Comparison of ENCODE assay signal across 31 cellular contexts in the genomic region with DNA sequence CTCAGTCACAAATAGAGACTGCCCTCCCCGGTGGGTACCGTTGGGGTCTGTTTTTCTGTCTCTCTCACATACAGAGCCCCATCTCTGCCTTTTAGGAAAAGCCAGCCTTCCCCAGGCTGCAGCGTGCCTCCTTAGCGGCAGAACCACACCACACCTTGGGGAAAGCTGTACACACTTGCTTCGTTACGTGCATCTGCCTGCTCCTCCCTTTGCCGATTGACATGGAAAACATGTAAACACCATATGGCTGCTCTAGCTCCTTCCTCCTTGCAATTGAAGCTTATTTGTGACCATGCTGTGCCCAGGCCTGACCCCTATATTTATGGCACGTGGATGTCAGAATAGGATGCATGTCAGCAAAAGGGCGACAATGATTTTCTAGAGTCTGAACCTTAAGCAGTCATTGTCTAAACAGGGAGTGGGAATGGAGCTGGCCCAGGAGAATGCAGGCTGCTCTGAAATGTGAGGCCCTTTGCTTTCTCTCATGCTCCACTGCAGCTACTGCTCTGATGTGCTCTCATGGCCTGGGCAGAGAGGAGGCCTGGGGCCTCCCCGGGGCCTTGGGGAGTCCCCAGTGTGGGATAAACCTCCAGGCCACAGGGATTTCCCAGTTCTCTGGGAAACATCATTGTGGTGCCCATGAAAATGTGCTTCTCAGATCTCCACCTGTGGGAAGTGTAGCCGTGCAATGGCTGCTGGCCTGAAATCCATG. TPM values are rescaled to one million over a fixed set of nuclear protein-coding genes. Genes with fewer than 3 reads are reported as not detected.
A peak's percentile ranks its signal among the peaks of the same experiment; 100 is the strongest.
DNase-seq lines count a peak whose midpoint lies in the region; ATAC-seq, FAIRE-seq and TF ChIP-seq lines count a peak whose summit lies in the region.
"Had no signal": no experiment of that assay in that cellular context is flagged by ENCODE, and none has a peak within 500 bp of the region (broad histone marks: within the 10 kb centered on the region; RNA-seq: fewer than 3 reads in every experiment).

No MANE protein-coding gene starts in this region.

- no peaks in the 10 kb centered on the region for H3K79me1 ChIP-seq in mesendoderm (ENCODE audit: low read length)

- H3K27me3 ChIP-seq in bronchial epithelial cell (ENCODE audit: control insufficient read depth, insufficient read depth, low read length) = peaks cover 2% of the 10 kb centered on the region
- H3K27me3 ChIP-seq in mesendoderm (ENCODE audit: insufficient read depth, low read length, poor library complexity) = no peaks in the 10 kb centered on the region
- H3K27me3 ChIP-seq: tibial artery, vagina had no signal

- no peak overlapping the region for H2AK5ac ChIP-seq in mesendoderm (ENCODE audit: low read length)

- no peak overlapping the region for H3K9ac ChIP-seq in mesendoderm (ENCODE audit: low read length)

- no peak overlapping the region for H2BK5ac ChIP-seq in mesendoderm (ENCODE audit: low read length)

- H3K4me2 ChIP-seq in mesendoderm (ENCODE audit: low read length) = no peak overlapping the region
- H3K4me2 ChIP-seq: PC-9 had no signal

- H4K8ac ChIP-seq in mesendoderm (ENCODE audit: low read depth, low read length) = no peak overlapping the region

- H3K4ac ChIP-seq in mesendoderm (ENCODE audit: low read depth, low read length) = no peak overlapping the region

- no peak overlapping the region for H3K18ac ChIP-seq in mesendoderm (ENCODE audit: low read length)

- FAIRE-seq in bronchial epithelial cell (lab: Jason Lieb, UNC) = peak; percentile 68
- FAIRE-seq: endothelial cell of umbilical vein, GM12891 had no signal

- H3K23ac ChIP-seq in mesendoderm (ENCODE audit: low read length) = no peak overlapping the region

- H2BK15ac ChIP-seq in mesendoderm (replicated peaks; ENCODE audit: low read depth) = no peak overlapping the region

- no peak overlapping the region for H4K5ac ChIP-seq in mesendoderm (ENCODE audit: low read length)

- H3K36me3 ChIP-seq in bronchial epithelial cell (ENCODE audit: control insufficient read depth, insufficient read depth, low read length) (no peaks in the 10 kb centered on the region), mesendoderm (ENCODE audit: control insufficient read depth, insufficient read depth, low read length) (no peaks in the 10 kb centered on the region)
- H3K36me3 ChIP-seq: gastroesophageal sphincter, HAP-1, tibial artery, vagina had no signal

- H3K27ac ChIP-seq in mesendoderm (ENCODE audit: low read depth, low read length) = no peak overlapping the region
- H3K27ac ChIP-seq: gastroesophageal sphincter, PC-9, tibial artery, vagina had no signal

- ATAC-seq in HG03521 (IDR thresholded peaks at IDR 0.05; ENCODE audit: unreplicated experiment) (no peak), HG02678 (IDR thresholded peaks at IDR 0.05; ENCODE audit: unreplicated experiment) (no peak), HG02798 (IDR thresholded peaks at IDR 0.05; ENCODE audit: poor library complexity, unreplicated experiment) (no peak)
- ATAC-seq: activated T-helper 17 cell treated with anti-CD3 and anti-CD28 coated beads, Interleukin-2, amount 50 U/mL, for 72 hours; CD8-positive, alpha-beta T cell; gastroesophageal sphincter; left cardiac atrium; Right ventricle myocardium inferior; sciatic nerve; SK-N-SH treated with all-trans-retinoic acid at 6 μM for 48 hours had no signal

- no peak overlapping the region for H3K56ac ChIP-seq in mesendoderm (ENCODE audit: low read length)

- no peaks in the 10 kb centered on the region for H3K79me2 ChIP-seq in mesendoderm (ENCODE audit: control insufficient read depth, insufficient read depth, low read length)

- no peaks in the 10 kb centered on the region for H3K4me1 ChIP-seq in mesendoderm (ENCODE audit: control insufficient read depth, low read depth, low read length)
- H3K4me1 ChIP-seq: gastroesophageal sphincter, HAP-1, tibial artery, vagina had no signal

- H3K4me3 ChIP-seq in GM12865 (ENCODE audit: low read depth, low read length) = no peak overlapping the region
- H3K4me3 ChIP-seq in bronchial epithelial cell (ENCODE audit: low read depth, low read length) = no peak overlapping the region
- no peak overlapping the region for H3K4me3 ChIP-seq in mesendoderm (ENCODE audit: low read length)
- H3K4me3 ChIP-seq: gastroesophageal sphincter, HAP-1, PC-9, tibial artery, vagina had no signal

- DNase-seq in GM12865 (ENCODE audit: low read depth) (peak; percentile 9), NCI-H2171 treated with DMSO at 0.1 percent for 48 hours (lab: John Stamatoyannopoulos, UW) (peak; percentile 91), bronchial epithelial cell (ENCODE audit: low read depth) (no peak), myocyte (ENCODE audit: low read depth) (peak; percentile 3), mesendoderm (no peak)
- DNase-seq: activated CD4-positive, alpha-beta T cell treated with anti-CD3 and anti-CD28 coated beads for 4 hours; activated naive CD4-positive, alpha-beta T cell treated with anti-CD3 and anti-CD28 coated beads, Interleukin-2, amount 10 ng/mL, durations not matched to agents 7 days and 5 days; amniotic stem cell; CD8-positive, alpha-beta T cell; EL; hippocampal formation; left cardiac atrium; NCI-H524 treated with DMSO at 0.1 percent for 48 hours; PC-9; stimulated activated CD4-positive, alpha-beta T cell treated with anti-CD3 and anti-CD28 coated beads, Interleukin-4, amount 100 ng/mL, for 24 hours; tibial artery had no signal

- TF ChIP-seq CTCF in GM12865 (IDR thresholded peaks at IDR 0.05; ENCODE audit: insufficient read depth, low read depth, low read length, missing control alignments) (no peak), bronchial epithelial cell (IDR thresholded peaks at IDR 0.05; ENCODE audit: insufficient read depth, low read length, severe bottlenecking) (no peak)

- no CpG with 5 or more reads among the region's 11 CpGs for WGBS in mesendoderm (ENCODE audit: extremely low coverage, insufficient coverage, low lambda C conversion rate)

- H2BK120ac ChIP-seq in mesendoderm (ENCODE audit: low read depth, low read length) = no peak overlapping the region

RNA-seq across cellular contexts. Expression of gene PDE6C, which starts 18.4 kb away (rescaled TPM):
- total RNA-seq in bronchial epithelial cell (not detected in 2 replicates), myocyte (not detected in 2 replicates)
- polyA plus RNA-seq in myocyte (2012) = 0.08 TPM
- not detected for polyA plus RNA-seq in mesendoderm (2013, experiment 1 of 2)
- polyA plus RNA-seq in mesendoderm (2013, experiment 2 of 2) = 0.08 TPM
- total RNA-seq: activated T-helper 17 cell treated with anti-CD3 and anti-CD28 coated beads, Interleukin-2, amount 50 U/mL, for 72 hours; CD8-positive, alpha-beta T cell; endothelial cell of umbilical vein; fibroblast of lung; gastroesophageal sphincter; left cardiac atrium; PC-9; Right ventricle myocardium inferior; sciatic nerve; T-helper 2 cell treated with Interferon-gamma antibody and Interleukin-4, amounts not matched to agents 100 ng/mL and 5 ng/mL, for 36 hours; vagina had no signal
- polyA plus RNA-seq: endothelial cell of umbilical vein, fibroblast of lung, IgD-negative memory B cell had no signal

RNA-seq across cellular contexts. Expression of gene RBP4, which starts 29.7 kb away (rescaled TPM):
- total RNA-seq in bronchial epithelial cell = not detected in 2 replicates
- 0.42 TPM in 1 of 2 replicates, not detected in the other for total RNA-seq in myocyte
- polyA plus RNA-seq in myocyte (2012) = 0.16 TPM
- 1.7 TPM for polyA plus RNA-seq in mesendoderm (2013, experiment 1 of 2)
- 1.5 TPM for polyA plus RNA-seq in mesendoderm (2013, experiment 2 of 2)
- total RNA-seq: activated T-helper 17 cell treated with anti-CD3 and anti-CD28 coated beads, Interleukin-2, amount 50 U/mL, for 72 hours; CD8-positive, alpha-beta T cell; endothelial cell of umbilical vein; fibroblast of lung; T-helper 2 cell treated with Interferon-gamma antibody and Interleukin-4, amounts not matched to agents 100 ng/mL and 5 ng/mL, for 36 hours had no signal
- polyA plus RNA-seq: endothelial cell of umbilical vein, IgD-negative memory B cell had no signal

Comparison
In these comparisons a context has a peak if more than half of its experiments do, and no peak if none do; other contexts are left out.
1. DNase-seq: peak in GM12865 (single experiment), NCI-H2171 treated with DMSO at 0.1 percent for 48 hours (single experiment) and myocyte (single experiment); none in bronchial epithelial cell (single experiment) and mesendoderm (single experiment).